31 cellular contexts compared by ENCODE assay signal in the genomic region with DNA sequence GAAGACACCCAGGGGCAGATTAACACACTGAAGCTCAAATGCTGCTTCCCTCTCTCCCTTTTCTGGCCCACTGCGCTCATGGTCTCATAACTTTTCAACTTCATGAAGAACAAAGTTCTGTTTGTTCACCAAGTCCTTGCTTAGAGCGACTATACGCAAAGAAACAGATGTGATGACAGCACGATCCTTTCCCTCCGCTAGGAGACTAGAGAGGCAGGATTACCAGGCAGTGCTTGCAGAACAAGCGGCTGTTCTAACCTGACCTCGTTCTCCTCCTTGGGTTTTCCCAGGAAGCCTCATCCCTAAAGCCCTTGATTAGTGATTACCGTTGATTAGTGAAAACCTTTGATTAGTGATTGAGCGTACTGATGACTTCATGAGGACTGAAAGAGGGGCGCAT.
"Had no signal": no experiment of that assay in that cellular context is flagged by ENCODE, and none has a peak within 500 bp of the region (broad histone marks: within the 10 kb centered on the region; RNA-seq: fewer than 3 reads in every experiment).

No MANE protein-coding gene starts in this region.

- H3K27ac ChIP-seq: Peyer's patch had no signal

- FAIRE-seq: bronchial epithelial cell, K562 had no signal

- H3K9me3 ChIP-seq: Peyer's patch had no signal

- DNase-seq: activated CD4-positive, alpha-beta memory T cell treated with anti-CD3 and anti-CD28 coated beads, Interleukin-2, amount 10 ng/mL, durations not matched to agents 7 days and 5 days; activated CD4-positive, alpha-beta T cell treated with anti-CD3 and anti-CD28 coated beads for 1 hour; activated CD4-positive, alpha-beta T cell treated with anti-CD3 and anti-CD28 coated beads for 48 hours; activated CD4-positive, CD25-positive, alpha-beta regulatory T cell; activated CD8-positive, alpha-beta memory T cell treated with anti-CD3 and anti-CD28 coated beads for 24 hours; activated CD8-positive, alpha-beta memory T cell treated with anti-CD3 and anti-CD28 coated beads, Interleukin-2, amount 10 ng/mL, durations not matched to agents 7 days and 5 days; activated CD8-positive, alpha-beta memory T cell treated with anti-CD3 and anti-CD28 coated beads, Interleukin-2, amount 50 U/mL, for 48 hours; activated effector memory CD4-positive, alpha-beta T cell treated with Interleukin-2 at 50 U/mL for 16 hours; activated naive CD4-positive, alpha-beta T cell treated with anti-CD3 and anti-CD28 coated beads, Interleukin-2, amount 10 ng/mL, durations not matched to agents 7 days and 5 days; activated naive CD8-positive, alpha-beta T cell treated with anti-CD3 and anti-CD28 coated beads, Interleukin-2, amount 50 U/mL, for 24 hours; activated T-cell treated with anti-CD3 and anti-CD28 coated beads, Interleukin-2, amount 50 U/mL, for 48 hours; anterior cingulate cortex; caudate nucleus; cerebellar nuclear complex; NCI-H1105 treated with DMSO at 0.1 percent for 48 hours; NCI-H1436 treated with DMSO at 0.1 percent for 48 hours; NCI-H1694 treated with DMSO at 0.1 percent for 48 hours; NCI-H2029; NCI-H510A; NCI-H69; NK-92 treated with Interleukin-12 subunit alpha and Interleukin-12 subunit beta, amount 100 ng/mL, for 24 hours; PC-3; Peyer's patch; RPMI8226; SIG-M5; SW 1271; T-helper 1 cell; T-helper 2 cell; T-helper 9 cell had no signal

- ATAC-seq: activated CD8-positive, alpha-beta memory T cell treated with anti-CD3 and anti-CD28 coated beads, Interleukin-2, amount 10 ng/mL, durations not matched to agents 7 days and 5 days; activated naive CD8-positive, alpha-beta T cell treated with anti-CD3 and anti-CD28 coated beads, Interleukin-2, amount 50 U/mL, for 24 hours; K562; PC-3 had no signal

- H3K27me3 ChIP-seq: Peyer's patch had no signal

- H3K36me3 ChIP-seq: Peyer's patch had no signal

- H3K4me3 ChIP-seq: K562, Peyer's patch had no signal
